19 cellular contexts compared by ENCODE assay signal in the genomic region with DNA sequence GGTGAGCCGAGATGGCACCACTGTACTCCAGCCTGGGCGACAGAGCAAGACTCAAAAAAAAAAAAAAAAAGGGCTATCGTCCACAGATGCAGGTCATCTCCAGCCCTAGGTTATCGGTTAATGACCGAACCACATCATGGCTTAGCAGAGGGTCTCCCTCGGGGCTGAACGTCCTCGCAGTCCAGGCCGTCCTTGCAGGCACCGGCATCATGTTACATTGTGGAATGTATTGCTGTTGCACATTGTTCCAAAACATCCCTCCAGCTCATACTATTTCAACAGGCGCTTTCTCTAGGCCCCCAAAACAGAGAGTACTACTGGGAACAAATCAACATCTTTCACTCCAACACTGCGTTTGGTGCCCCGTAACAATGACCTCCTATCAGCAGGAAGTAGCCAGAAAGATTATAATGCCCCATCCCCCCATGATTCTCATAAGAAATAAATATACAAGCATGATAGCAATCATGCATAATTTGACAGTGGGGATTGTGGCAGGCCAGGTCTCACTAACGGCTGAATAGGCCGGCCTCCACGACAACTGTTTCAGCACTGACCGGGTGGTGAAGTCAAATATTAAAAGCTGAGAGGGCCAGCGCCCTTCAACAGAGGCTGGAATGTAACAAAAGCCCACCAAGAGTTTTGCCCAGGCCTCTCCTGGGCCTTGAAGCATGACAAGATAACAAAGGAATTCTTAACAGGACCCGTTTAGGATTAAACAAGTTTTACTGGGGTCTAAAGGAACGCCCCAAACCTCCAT. TPM values are rescaled to one million over a fixed set of nuclear protein-coding genes. Genes with fewer than 3 reads are reported as not detected.
A peak's percentile ranks its signal among the peaks of the same experiment; 100 is the strongest.
DNase-seq lines count a peak whose midpoint lies in the region; TF ChIP-seq lines count a peak whose summit lies in the region.
"Had no signal": no experiment of that assay in that cellular context is flagged by ENCODE, and none has a peak within 500 bp of the region (broad histone marks: within the 10 kb centered on the region; RNA-seq: fewer than 3 reads in every experiment).

No MANE protein-coding gene starts in this region.

- POLR2A ChIA-PET in A673 (lab: Charles Lee; ENCODE audit: low non-redundant PET) = no interaction called here

- H3K4me1 ChIP-seq in SJCRH30 (peaks cover 11% of the 10 kb centered on the region; the same call in 1 of the 2 replicates), hepatocyte (ENCODE audit: insufficient read depth) (no peaks in the 10 kb centered on the region), neuron (ENCODE audit: insufficient read depth, low read length) (peaks cover 12% of the 10 kb centered on the region), A673 (ENCODE audit: insufficient read depth, low read length, poor library complexity, severe bottlenecking) (no peaks in the 10 kb centered on the region), esophagus squamous epithelium (no peaks in the 10 kb centered on the region)
- H3K4me1 ChIP-seq: A549 had no signal

- no peaks in the 10 kb centered on the region for H3K79me2 ChIP-seq in hepatocyte

- TF ChIP-seq POLR2A in esophagus squamous epithelium (IDR thresholded peaks at IDR 0.05) = no peak

- no peaks in the 10 kb centered on the region for H3K9me2 ChIP-seq in hepatocyte (replicated peaks; ENCODE audit: insufficient read depth)

- H2AFZ ChIP-seq in hepatocyte (no peak overlapping the region), neuron (ENCODE audit: low read depth, low read length) (peak overlapping the region; percentile 42)

- H3K4me3 ChIP-seq in SJCRH30 (no peak overlapping the region), hepatocyte (no peak overlapping the region), neuron (ENCODE audit: low read length) (no peak overlapping the region), A673 (ENCODE audit: low read depth, low read length, poor library complexity, severe bottlenecking) (no peak overlapping the region), esophagus squamous epithelium (no peak overlapping the region)
- H3K4me3 ChIP-seq: A549, K562 had no signal

- DNase-seq in AG08396 (ENCODE audit: low spot score) (peak; percentile 1), SJCRH30 (peak; percentile 47 to 52), hepatocyte (ENCODE audit: low spot score) (no peak), NCI-H2029 treated with DMSO at 0.1 percent for 48 hours (lab: John Stamatoyannopoulos, UW) (no peak), A673 (ENCODE audit: low spot score) (no peak), esophagus squamous epithelium (lab: John Stamatoyannopoulos, UW) (no peak)
- DNase-seq in activated CD4-positive, CD25-positive, alpha-beta regulatory T cell treated with anti-CD3 and anti-CD28 coated beads, Interleukin-2, amount 50 U/mL, for 72 hours = no peak
- DNase-seq: CD4-positive, CD25-positive, alpha-beta regulatory T cell; HFFc6; NCI-H1092; NCI-H1694 treated with DMSO at 0.1 percent for 48 hours; NCI-H2171; NCI-H446 treated with DMSO at 0.1 percent for 48 hours; NCI-H774 had no signal

- CTCF ChIA-PET in A673 (lab: Charles Lee) = no interaction called here

- H3K9me3 ChIP-seq in SJCRH30 (replicated peaks) (no peaks in the 10 kb centered on the region), hepatocyte (ENCODE audit: low read depth) (no peaks in the 10 kb centered on the region), neuron (ENCODE audit: low read length) (no peaks in the 10 kb centered on the region), A673 (ENCODE audit: low read depth, low read length, poor library complexity, severe bottlenecking) (no peaks in the 10 kb centered on the region), esophagus squamous epithelium (no peaks in the 10 kb centered on the region)
- H3K9me3 ChIP-seq: A549 had no signal

- BruUV-seq in A673 (replicated peaks; lab: Mats Ljungman, UMichigan) = no TSS peak

- H3K4me2 ChIP-seq in hepatocyte = no peak overlapping the region
- H3K4me2 ChIP-seq: A549 had no signal

- TF ChIP-seq CTCF in hepatocyte (IDR thresholded peaks at IDR 0.05; ENCODE audit: poor library complexity) = no peak
- TF ChIP-seq CTCF in A673 (conservative IDR thresholded peaks at IDR 0.05; ENCODE audit: low read depth, low read length) = no peak
- no peak for TF ChIP-seq CTCF in esophagus squamous epithelium (IDR thresholded peaks at IDR 0.05)

- no peaks in the 10 kb centered on the region for H3K36me3 ChIP-seq in SJCRH30
- no peaks in the 10 kb centered on the region for H3K36me3 ChIP-seq in hepatocyte (replicated peaks; ENCODE audit: insufficient read depth, low read depth)
- H3K36me3 ChIP-seq in neuron (ENCODE audit: insufficient read depth, low read length) = no peaks in the 10 kb centered on the region
- H3K36me3 ChIP-seq in A673 (ENCODE audit: insufficient read depth, low read length, poor library complexity, severe bottlenecking) = no peaks in the 10 kb centered on the region
- no peaks in the 10 kb centered on the region for H3K36me3 ChIP-seq in esophagus squamous epithelium

- 42% methylated on average over 19 of the region's 20 CpGs for WGBS in hepatocyte (ENCODE audit: low lambda C conversion rate, missing lambda C conversion rate)
- WGBS in esophagus squamous epithelium, 2 donors = 49 to 60% methylated on average over 18 to 19 of the region's 20 CpGs

- no peak overlapping the region for H3K27ac ChIP-seq in SJCRH30
- H3K27ac ChIP-seq in hepatocyte = peak overlapping the region; percentile 51
- no peak overlapping the region for H3K27ac ChIP-seq in A673 (ENCODE audit: low read depth, low read length, poor library complexity, severe bottlenecking)
- H3K27ac ChIP-seq in esophagus squamous epithelium = no peak overlapping the region
- H3K27ac ChIP-seq: A549 had no signal

- intact Hi-C loops in A673 (cut with micrococcal nuclease; ENCODE audit: unreplicated experiment) (no loop called here), esophagus squamous epithelium (cut with DNase I) (no loop called here)

- H4K20me1 ChIP-seq in hepatocyte (ENCODE audit: insufficient read depth, poor library complexity, severe bottlenecking) = no peaks in the 10 kb centered on the region

- peaks cover 11% of the 10 kb centered on the region; the same call in 1 of the 2 replicates for H3K27me3 ChIP-seq in SJCRH30
- H3K27me3 ChIP-seq in hepatocyte = no peaks in the 10 kb centered on the region
- no peaks in the 10 kb centered on the region for H3K27me3 ChIP-seq in neuron (ENCODE audit: insufficient read depth, low read length)
- peaks cover 1% of the 10 kb centered on the region for H3K27me3 ChIP-seq in A673 (replicated peaks; ENCODE audit: insufficient read depth, low read depth, low read length, poor library complexity)
- H3K27me3 ChIP-seq in esophagus squamous epithelium = peaks cover 0 to 45% (median 0%) of the 10 kb centered on the region in 4 donors

RNA-seq across cellular contexts. Expression of a gene that starts 1.1 kb away (rescaled TPM):
- total RNA-seq in SJCRH30 (2014; rRNA removed; shearing (Covaris generic)) = not detected in 2 replicates
- total RNA-seq in hepatocyte (2.2 and 2.6 TPM in 2 replicates), A673 (2021) (not detected in 2 replicates), esophagus squamous epithelium (not detected)
- polyA plus RNA-seq in hepatocyte = 13.4 and 21.6 TPM in 2 replicates
- total RNA-seq: CD4-positive, CD25-positive, alpha-beta regulatory T cell; HFFc6; K562; M059J; Right ventricle myocardium inferior had no signal
- polyA plus RNA-seq: A549; CD4-positive, CD25-positive, alpha-beta regulatory T cell; K562 had no signal

RNA-seq across cellular contexts. Expression of a gene that starts 22.6 kb away (rescaled TPM):
- not detected in 2 replicates for total RNA-seq in SJCRH30 (2014; rRNA removed; shearing (Covaris generic))
- total RNA-seq in hepatocyte (0.20 TPM in 2 replicates), A673 (2021) (not detected in 2 replicates), esophagus squamous epithelium (not detected)
- not detected in 2 replicates for polyA plus RNA-seq in hepatocyte
- total RNA-seq: CD4-positive, CD25-positive, alpha-beta regulatory T cell; HFFc6; K562; M059J; Right ventricle myocardium inferior had no signal
- polyA plus RNA-seq: A549; CD4-positive, CD25-positive, alpha-beta regulatory T cell; K562 had no signal

RNA-seq across cellular contexts. Expression of a gene that starts 37.3 kb away (rescaled TPM):
- total RNA-seq in SJCRH30 (2014; rRNA removed; shearing (Covaris generic)) = 2.1 and 2.4 TPM in 2 replicates
- not detected in 2 replicates for total RNA-seq in hepatocyte
- not detected in 2 replicates for polyA plus RNA-seq in hepatocyte
- total RNA-seq in A673 (2021) = not detected in 2 replicates
- total RNA-seq in esophagus squamous epithelium = not detected
- total RNA-seq: CD4-positive, CD25-positive, alpha-beta regulatory T cell; HFFc6; M059J; Right ventricle myocardium inferior had no signal
- polyA plus RNA-seq: A549; CD4-positive, CD25-positive, alpha-beta regulatory T cell had no signal

RNA-seq across cellular contexts. Expression of a gene that starts 40.0 kb away (rescaled TPM):
- 0.33 and 0.51 TPM in 2 replicates for total RNA-seq in SJCRH30 (2014; rRNA removed; shearing (Covaris generic))
- total RNA-seq in hepatocyte (0.40 TPM in 1 of 2 replicates, not detected in the other), A673 (2021) (0.31 TPM in 1 of 2 replicates, not detected in the other), esophagus squamous epithelium (under 1 TPM in 1 of 4 donors, not detected in 3; 0.09 TPM)
- 0.27 TPM in 1 of 2 replicates, not detected in the other for polyA plus RNA-seq in hepatocyte
- total RNA-seq: CD4-positive, CD25-positive, alpha-beta regulatory T cell; HFFc6; M059J had no signal
- polyA plus RNA-seq: A549; CD4-positive, CD25-positive, alpha-beta regulatory T cell; K562 had no signal

Comparison
In these comparisons a context has a peak if more than half of its experiments do, and no peak if none do; other contexts are left out.
1. DNase-seq: peak in AG08396 (single experiment) and SJCRH30 (2 of 2); none in hepatocyte (single experiment), NCI-H2029 treated with DMSO at 0.1 percent for 48 hours (single experiment), A673 (single experiment), esophagus squamous epithelium (single experiment) and activated CD4-positive, CD25-positive, alpha-beta regulatory T cell treated with anti-CD3 and anti-CD28 coated beads, Interleukin-2, amount 50 U/mL, for 72 hours (single experiment).